In the genomic region with DNA sequence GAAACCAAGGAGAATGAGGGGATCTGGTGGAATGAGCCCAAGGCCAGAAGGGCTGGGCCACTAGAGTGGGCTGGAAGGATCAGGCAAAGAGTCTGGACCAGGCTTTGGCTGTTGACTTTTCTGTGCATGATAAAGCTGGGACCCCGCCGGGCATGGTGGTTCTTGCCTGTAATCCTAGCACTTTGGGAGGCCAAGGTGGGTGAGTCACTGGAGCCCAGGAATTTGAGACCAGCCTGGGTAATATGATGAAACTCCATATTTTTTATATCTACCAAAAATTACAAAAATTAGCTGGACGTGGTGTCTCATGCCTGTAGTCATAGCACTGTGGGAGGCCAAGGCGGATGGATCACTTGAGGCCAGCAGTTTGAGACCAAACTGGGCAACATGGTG, we compare ENCODE assay signal across 1 cellular context.
TF ChIP-seq lines count a peak whose summit lies in the region.

No MANE protein-coding gene starts in this region.

TF ChIP-seq in HEK293, 187 proteins besides CTCF, POLR2A, EP300 and RAD21 (continued from another document):
- TF ChIP-seq, protein P1, sequence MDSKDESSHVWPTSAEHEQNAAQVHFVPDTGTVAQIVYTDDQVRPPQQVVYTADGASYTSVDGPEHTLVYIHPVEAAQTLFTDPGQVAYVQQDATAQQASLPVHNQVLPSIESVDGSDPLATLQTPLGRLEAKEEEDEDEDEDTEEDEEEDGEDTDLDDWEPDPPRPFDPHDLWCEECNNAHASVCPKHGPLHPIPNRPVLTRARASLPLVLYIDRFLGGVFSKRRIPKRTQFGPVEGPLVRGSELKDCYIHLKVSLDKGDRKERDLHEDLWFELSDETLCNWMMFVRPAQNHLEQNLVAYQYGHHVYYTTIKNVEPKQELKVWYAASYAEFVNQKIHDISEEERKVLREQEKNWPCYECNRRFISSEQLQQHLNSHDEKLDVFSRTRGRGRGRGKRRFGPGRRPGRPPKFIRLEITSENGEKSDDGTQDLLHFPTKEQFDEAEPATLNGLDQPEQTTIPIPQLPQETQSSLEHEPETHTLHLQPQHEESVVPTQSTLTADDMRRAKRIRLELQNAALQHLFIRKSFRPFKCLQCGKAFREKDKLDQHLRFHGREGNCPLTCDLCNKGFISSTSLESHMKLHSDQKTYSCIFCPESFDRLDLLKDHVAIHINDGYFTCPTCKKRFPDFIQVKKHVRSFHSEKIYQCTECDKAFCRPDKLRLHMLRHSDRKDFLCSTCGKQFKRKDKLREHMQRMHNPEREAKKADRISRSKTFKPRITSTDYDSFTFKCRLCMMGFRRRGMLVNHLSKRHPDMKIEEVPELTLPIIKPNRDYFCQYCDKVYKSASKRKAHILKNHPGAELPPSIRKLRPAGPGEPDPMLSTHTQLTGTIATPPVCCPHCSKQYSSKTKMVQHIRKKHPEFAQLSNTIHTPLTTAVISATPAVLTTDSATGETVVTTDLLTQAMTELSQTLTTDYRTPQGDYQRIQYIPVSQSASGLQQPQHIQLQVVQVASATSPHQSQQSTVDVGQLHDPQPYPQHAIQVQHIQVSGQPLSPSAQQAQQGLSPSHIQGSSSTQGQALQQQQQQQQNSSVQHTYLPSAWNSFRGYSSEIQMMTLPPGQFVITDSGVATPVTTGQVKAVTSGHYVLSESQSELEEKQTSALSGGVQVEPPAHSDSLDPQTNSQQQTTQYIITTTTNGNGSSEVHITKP (tag by site-specific recombination; IDR thresholded peaks at IDR 0.05), result peak; percentile 72
- TF ChIP-seq TRIM28 (IDR thresholded peaks at IDR 0.05; ENCODE audit: borderline replicate concordance, low read length), result no peak
- TF ChIP-seq, protein P2, sequence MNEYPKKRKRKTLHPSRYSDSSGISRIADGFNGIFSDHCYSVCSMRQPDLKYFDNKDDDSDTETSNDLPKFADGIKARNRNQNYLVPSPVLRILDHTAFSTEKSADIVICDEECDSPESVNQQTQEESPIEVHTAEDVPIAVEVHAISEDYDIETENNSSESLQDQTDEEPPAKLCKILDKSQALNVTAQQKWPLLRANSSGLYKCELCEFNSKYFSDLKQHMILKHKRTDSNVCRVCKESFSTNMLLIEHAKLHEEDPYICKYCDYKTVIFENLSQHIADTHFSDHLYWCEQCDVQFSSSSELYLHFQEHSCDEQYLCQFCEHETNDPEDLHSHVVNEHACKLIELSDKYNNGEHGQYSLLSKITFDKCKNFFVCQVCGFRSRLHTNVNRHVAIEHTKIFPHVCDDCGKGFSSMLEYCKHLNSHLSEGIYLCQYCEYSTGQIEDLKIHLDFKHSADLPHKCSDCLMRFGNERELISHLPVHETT (tag by site-specific recombination; IDR thresholded peaks at IDR 0.05), result no peak
TF ChIP-seq in HEK293: peak in this region for 1.
